Comparison of ENCODE assay signal across 9 cellular contexts in the genomic region with DNA sequence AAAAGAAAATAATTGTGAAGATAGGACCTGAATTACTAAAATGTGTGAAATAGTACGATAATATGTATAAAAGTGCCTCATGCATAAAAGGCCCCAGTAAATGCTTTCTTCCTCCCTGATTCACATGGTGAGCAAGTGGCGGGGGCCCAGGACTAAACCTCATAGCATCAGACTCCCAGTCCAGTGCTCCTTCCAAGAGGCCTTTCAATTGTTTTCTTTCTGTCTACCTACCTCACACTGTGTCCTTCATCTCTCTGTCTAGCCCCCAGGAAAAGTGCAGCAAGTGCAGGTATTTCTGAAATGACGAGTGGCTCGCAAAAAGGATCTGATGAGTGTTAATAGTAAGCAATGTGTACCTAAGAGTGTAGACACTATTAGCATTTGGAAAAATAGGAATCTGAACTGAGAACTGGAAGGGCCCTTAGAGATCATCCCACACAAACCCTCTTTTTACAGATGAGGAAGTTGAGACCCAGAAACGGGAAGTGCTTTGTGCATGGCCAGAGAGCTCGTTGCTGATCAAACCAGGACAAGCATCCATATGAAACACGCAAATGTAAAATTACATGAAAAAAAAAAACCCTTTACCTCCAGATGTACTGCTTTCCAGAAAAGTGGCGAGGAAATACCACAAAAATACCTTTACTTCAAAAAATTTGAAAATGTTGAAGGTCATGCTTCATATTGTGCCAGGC.
DNase-seq lines count a peak whose midpoint lies in the region; ATAC-seq and TF ChIP-seq lines count a peak whose summit lies in the region.
"Had no signal": no experiment of that assay in that cellular context is flagged by ENCODE, and none has a peak within 500 bp of the region (broad histone marks: within the 10 kb centered on the region; RNA-seq: fewer than 3 reads in every experiment).

No MANE protein-coding gene starts in this region.

- H3K27me3 ChIP-seq in DND-41 (ENCODE audit: insufficient read depth, low read length, poor library complexity) = no peaks in the 10 kb centered on the region
- no peaks in the 10 kb centered on the region for H3K27me3 ChIP-seq in lower lobe of right lung (ENCODE audit: low read depth)

- no peaks in the 10 kb centered on the region for H4K20me1 ChIP-seq in DND-41 (ENCODE audit: insufficient read depth, low read length)

- H3K27ac ChIP-seq in DND-41 (ENCODE audit: low read length) (peak overlapping the region; percentile 71), lower lobe of right lung (no peak overlapping the region)

- H3K9ac ChIP-seq in DND-41 (ENCODE audit: low read depth, low read length) = peak overlapping the region; percentile 25; the same call in 1 of the 2 replicates

- H3K79me2 ChIP-seq in DND-41 (ENCODE audit: insufficient read depth, low read length) = no peaks in the 10 kb centered on the region

- peak; percentile 54 for ATAC-seq in DND-41 (ENCODE audit: insufficient read depth, low read depth)
- ATAC-seq in GM21723 (IDR thresholded peaks at IDR 0.05; ENCODE audit: unreplicated experiment) = peak; percentile 44
- ATAC-seq in lower lobe of right lung = peak; percentile 48 to 54

- DNase-seq in DND-41 (peak; percentile 25), NOMO-1 treated with DMSO at 0.1 percent for 48 hours (lab: John Stamatoyannopoulos, UW; ENCODE audit: unreplicated experiment) (peak; percentile 82), lower lobe of right lung (no peak), NCI-H748 (lab: John Stamatoyannopoulos, UW; ENCODE audit: unreplicated experiment) (no peak), NCI-H2029 treated with DMSO at 0.1 percent for 48 hours (lab: John Stamatoyannopoulos, UW) (no peak), mesenteric fat pad (ENCODE audit: low spot score) (no peak)
- DNase-seq in central memory CD4-positive, alpha-beta T cell = no peak
- DNase-seq: hippocampal formation had no signal

- TF ChIP-seq CTCF in DND-41 (IDR thresholded peaks at IDR 0.05; ENCODE audit: borderline replicate concordance, extremely low read depth, low read length, poor library complexity, severe bottlenecking) (no peak), lower lobe of right lung (IDR thresholded peaks at IDR 0.05) (no peak)

- intact Hi-C loops in lower lobe of right lung (cut with DNase I) = no loop called here

- peaks cover 30% of the 10 kb centered on the region for H3K4me1 ChIP-seq in DND-41 (ENCODE audit: insufficient read depth, low read length)
- peaks cover 41% of the 10 kb centered on the region for H3K4me1 ChIP-seq in lower lobe of right lung

- H3K4me3 ChIP-seq in DND-41 (ENCODE audit: low read depth in 1 of 2, low read length in 2 of 2) = no peak overlapping the region
- H3K4me3 ChIP-seq in lower lobe of right lung = no peak overlapping the region

- H2AFZ ChIP-seq in DND-41 (ENCODE audit: low read depth, low read length) = peak overlapping the region; percentile 56

- no peaks in the 10 kb centered on the region for H3K9me3 ChIP-seq in DND-41 (ENCODE audit: insufficient read depth, low read length, severe bottlenecking)
- no peaks in the 10 kb centered on the region for H3K9me3 ChIP-seq in lower lobe of right lung

- H3K36me3 ChIP-seq in DND-41 (ENCODE audit: insufficient read depth, low read length) (no peaks in the 10 kb centered on the region), lower lobe of right lung (no peaks in the 10 kb centered on the region)

- peak overlapping the region; percentile 36 for H3K4me2 ChIP-seq in DND-41 (ENCODE audit: insufficient read depth, low read length)

Comparison
In these comparisons a context has a peak if more than half of its experiments do, and no peak if none do; other contexts are left out.
1. DNase-seq: peak in DND-41 (single experiment) and NOMO-1 treated with DMSO at 0.1 percent for 48 hours (single experiment); none in lower lobe of right lung (single experiment), NCI-H748 (single experiment), NCI-H2029 treated with DMSO at 0.1 percent for 48 hours (single experiment), central memory CD4-positive, alpha-beta T cell (single experiment) and mesenteric fat pad (single experiment).
2. Peak in every context shown above with its lines, with median percentiles within 50 percentile points of each other: ATAC-seq.